ENCODE assay signal across 11 cellular contexts in the genomic region with DNA sequence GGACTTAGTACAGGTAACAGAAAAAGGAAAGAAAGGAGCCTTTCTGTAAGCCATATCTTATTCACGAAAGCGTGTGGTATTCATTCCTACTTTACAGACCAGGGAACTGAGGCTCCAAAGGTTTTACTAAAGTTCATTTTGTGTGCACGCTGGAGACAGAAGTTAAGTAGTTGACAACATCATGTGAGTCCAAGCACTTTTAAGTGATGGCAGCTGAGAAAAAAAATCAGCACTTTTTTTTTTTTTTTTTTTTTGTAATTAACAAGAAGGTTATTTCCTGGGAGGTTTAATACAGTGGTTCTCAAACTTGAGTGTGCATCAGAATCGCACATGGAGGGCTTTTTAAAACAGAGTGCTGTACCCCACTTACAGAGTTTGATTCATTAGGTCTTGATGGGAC. TPM values are rescaled to one million over a fixed set of nuclear protein-coding genes. Genes with fewer than 3 reads are reported as not detected.
A peak's percentile ranks its signal among the peaks of the same experiment; 100 is the strongest.
DNase-seq lines count a peak whose midpoint lies in the region; ATAC-seq and TF ChIP-seq lines count a peak whose summit lies in the region.
"Had no signal": no experiment of that assay in that cellular context is flagged by ENCODE, and none has a peak within 500 bp of the region (broad histone marks: within the 10 kb centered on the region; RNA-seq: fewer than 3 reads in every experiment).

No MANE protein-coding gene starts in this region.

- H3K27ac ChIP-seq in right cardiac atrium (ENCODE audit: low read length), result no peak overlapping the region
- peak overlapping the region in 2 of 5 donors; percentile 96 to 99 for H3K27ac ChIP-seq in stomach

- H3K4me1 ChIP-seq in right cardiac atrium (ENCODE audit: control insufficient read depth, insufficient read depth, low read length) (no peaks in the 10 kb centered on the region), stomach (peaks cover 23 to 83% (median 52%) of the 10 kb centered on the region in 4 donors)

- H3K9me3 Mint-ChIP-seq in activated naive CD4-positive, alpha-beta T cell treated with anti-CD3 and anti-CD28 coated beads, Interleukin-2, amount 50 U/mL, for 24 hours, result peaks cover under 1% of the 10 kb centered on the region
- no peaks in the 10 kb centered on the region for H3K9me3 Mint-ChIP-seq in activated CD4-positive, alpha-beta memory T cell treated with anti-CD3 and anti-CD28 coated beads, Interleukin-2, amount 10 ng/mL, durations not matched to agents 7 days and 5 days

- TF ChIP-seq CTCF in stomach (IDR thresholded peaks at IDR 0.05), result no peak

- no peaks in the 10 kb centered on the region for H3K36me3 ChIP-seq in stomach

- H3K9me3 ChIP-seq in right cardiac atrium (ENCODE audit: control insufficient read depth, low read length) (no peaks in the 10 kb centered on the region), stomach (no peaks in the 10 kb centered on the region)

- H3K4me3 Mint-ChIP-seq in activated naive CD4-positive, alpha-beta T cell treated with anti-CD3 and anti-CD28 coated beads, Interleukin-2, amount 50 U/mL, for 24 hours, result peak overlapping the region; percentile 95
- peak overlapping the region; percentile 92 for H3K4me3 Mint-ChIP-seq in activated CD4-positive, alpha-beta memory T cell treated with anti-CD3 and anti-CD28 coated beads, Interleukin-2, amount 10 ng/mL, durations not matched to agents 7 days and 5 days

- CTCF ChIA-PET in activated CD4-positive, alpha-beta memory T cell treated with anti-CD3 and anti-CD28 coated beads, Interleukin-2, amount 10 ng/mL, durations not matched to agents 7 days and 5 days (lab: Charles Lee), result no interaction called here

- TF ChIP-seq EP300 in stomach (IDR thresholded peaks at IDR 0.05), result no peak

- no peak for ATAC-seq in right cardiac atrium
- ATAC-seq in HG02763 (IDR thresholded peaks at IDR 0.05; ENCODE audit: unreplicated experiment), result no peak

- no peak for DNase-seq in activated naive CD4-positive, alpha-beta T cell (lab: John Stamatoyannopoulos, UW)
- no peak for DNase-seq in activated CD4-positive, alpha-beta memory T cell treated with anti-CD3 and anti-CD28 coated beads, Interleukin-2, amount 10 ng/mL, durations not matched to agents 7 days and 5 days
- DNase-seq in right cardiac atrium (no peak), stomach (no peak), SKM-1 (lab: John Stamatoyannopoulos, UW; ENCODE audit: unreplicated experiment) (no peak), DMS 273 treated with DMSO at 0.1 percent for 48 hours (lab: John Stamatoyannopoulos, UW) (no peak)
- DNase-seq: COR-L47; NCI-H1436 treated with DMSO at 0.1 percent for 48 hours; stimulated activated CD4-positive, alpha-beta T cell treated with anti-CD3 and anti-CD28 coated beads, Interleukin-4, amount 100 ng/mL, for 24 hours had no signal

- H3K27me3 ChIP-seq in right cardiac atrium (ENCODE audit: control insufficient read depth, insufficient read depth) (no peaks in the 10 kb centered on the region), stomach (no peaks in the 10 kb centered on the region)

- H3K4me1 Mint-ChIP-seq in activated naive CD4-positive, alpha-beta T cell treated with anti-CD3 and anti-CD28 coated beads, Interleukin-2, amount 50 U/mL, for 24 hours, result peaks cover 83% of the 10 kb centered on the region
- peaks cover 58% of the 10 kb centered on the region for H3K4me1 Mint-ChIP-seq in activated CD4-positive, alpha-beta memory T cell treated with anti-CD3 and anti-CD28 coated beads, Interleukin-2, amount 10 ng/mL, durations not matched to agents 7 days and 5 days

- 68% methylated on average over 4 of the region's 4 CpGs for WGBS in right cardiac atrium
- 38 to 70% (median 53%) methylated on average over 4 of the region's 4 CpGs for WGBS in stomach, 5 donors

- POLR2A ChIA-PET in activated CD4-positive, alpha-beta memory T cell treated with anti-CD3 and anti-CD28 coated beads, Interleukin-2, amount 10 ng/mL, durations not matched to agents 7 days and 5 days (lab: Charles Lee), result no interaction called here

- H3K27ac Mint-ChIP-seq in activated naive CD4-positive, alpha-beta T cell treated with anti-CD3 and anti-CD28 coated beads, Interleukin-2, amount 50 U/mL, for 24 hours, result peak overlapping the region; percentile 55
- no peak overlapping the region for H3K27ac Mint-ChIP-seq in activated CD4-positive, alpha-beta memory T cell treated with anti-CD3 and anti-CD28 coated beads, Interleukin-2, amount 10 ng/mL, durations not matched to agents 7 days and 5 days

- no peak for TF ChIP-seq POLR2A in stomach (IDR thresholded peaks at IDR 0.05)

- H3K4me3 ChIP-seq in right cardiac atrium (ENCODE audit: low read length) (peak overlapping the region; percentile 79), stomach (peak overlapping the region; percentile 84 to 95 (median 91))

- no peaks in the 10 kb centered on the region for H3K27me3 Mint-ChIP-seq in activated naive CD4-positive, alpha-beta T cell treated with anti-CD3 and anti-CD28 coated beads, Interleukin-2, amount 50 U/mL, for 24 hours
- H3K27me3 Mint-ChIP-seq in activated CD4-positive, alpha-beta memory T cell treated with anti-CD3 and anti-CD28 coated beads, Interleukin-2, amount 10 ng/mL, durations not matched to agents 7 days and 5 days, result no peaks in the 10 kb centered on the region

- intact Hi-C loops in right cardiac atrium (cut with DNase I) (no loop called here), stomach (cut with DNase I; ENCODE audit: low total_unique reads) (no loop called here)

- H3K36me3 Mint-ChIP-seq in activated naive CD4-positive, alpha-beta T cell treated with anti-CD3 and anti-CD28 coated beads, Interleukin-2, amount 50 U/mL, for 24 hours, result peaks cover 9% of the 10 kb centered on the region
- peaks cover 25% of the 10 kb centered on the region for H3K36me3 Mint-ChIP-seq in activated CD4-positive, alpha-beta memory T cell treated with anti-CD3 and anti-CD28 coated beads, Interleukin-2, amount 10 ng/mL, durations not matched to agents 7 days and 5 days (ENCODE audit: low read depth)

RNA-seq across cellular contexts. Expression of a gene that starts 2.0 kb away (rescaled TPM):
- total RNA-seq in activated CD4-positive, alpha-beta memory T cell treated with anti-CD3 and anti-CD28 coated beads, Interleukin-2, amount 10 ng/mL, durations not matched to agents 7 days and 5 days, result 10 to 100 TPM; 26.4 to 27.5 TPM
- total RNA-seq in right cardiac atrium (10 to 100 TPM; 36.3 to 52.2 (median 42.2) TPM), stomach (100 to 1,000 TPM in 1 of 5 donors, 10 to 100 TPM in 3, 1 to 10 TPM in 1; 9.9 to 102 (median 19.6) TPM)
- polyA plus RNA-seq in right cardiac atrium (14.5 TPM), stomach (10 to 100 TPM in 1 of 3 donors, 1 to 10 TPM in 2; 6.3 to 10.7 (median 8.8) TPM)

RNA-seq across cellular contexts. Expression of a gene that starts 34.5 kb away (rescaled TPM):
- under 1 TPM; 0.30 to 0.40 TPM for total RNA-seq in activated CD4-positive, alpha-beta memory T cell treated with anti-CD3 and anti-CD28 coated beads, Interleukin-2, amount 10 ng/mL, durations not matched to agents 7 days and 5 days
- 1 to 10 TPM; 5.0 to 6.9 (median 6.3) TPM for total RNA-seq in right cardiac atrium
- 3.4 TPM for polyA plus RNA-seq in right cardiac atrium
- 10 to 100 TPM; 12.2 to 25.2 (median 19.2) TPM for total RNA-seq in stomach
- 10 to 100 TPM in 2 of 3 donors, 1 to 10 TPM in 1; 4.7 to 18.2 (median 12.9) TPM for polyA plus RNA-seq in stomach

Comparison
In these comparisons a context has a peak if more than half of its experiments do, and no peak if none do; other contexts are left out.
1. RNA of a gene that starts 34.5 kb away (total RNA-seq): 12.2 to 25.2 TPM in stomach and 5.0 to 6.9 TPM in right cardiac atrium; 0.30 to 0.40 TPM in activated CD4-positive, alpha-beta memory T cell treated with anti-CD3 and anti-CD28 coated beads, Interleukin-2, amount 10 ng/mL, durations not matched to agents 7 days and 5 days; every median in the first group is over 4 times any median in the second.